ENCODE assay signal across 8 cellular contexts in genomic region chr7:147547252-147547897, GRCh38.
DNase-seq lines count a peak whose midpoint lies in the region; ATAC-seq and TF ChIP-seq lines count a peak whose summit lies in the region.

No MANE protein-coding gene starts in this region.

- H3K14ac ChIP-seq in neuronal stem cell (ENCODE audit: low read length) = no peak overlapping the region

- no peaks in the 10 kb centered on the region for H4K20me1 ChIP-seq in DND-41 (ENCODE audit: insufficient read depth, low read length)

- no peak overlapping the region for H3K4me3 ChIP-seq in DND-41 (ENCODE audit: low read depth in 1 of 2, low read length in 2 of 2)
- no peak overlapping the region for H3K4me3 ChIP-seq in neuronal stem cell (ENCODE audit: low read length in 2 of 2)

- no peak overlapping the region for H2BK12ac ChIP-seq in neuronal stem cell (ENCODE audit: low read length)

- ATAC-seq in DND-41 (ENCODE audit: insufficient read depth, low read depth) (no peak; the same call in 2 of the 3 replicates), GM21447 (IDR thresholded peaks at IDR 0.05; ENCODE audit: unreplicated experiment) (no peak), GM18519 (IDR thresholded peaks at IDR 0.05; ENCODE audit: low FRiP score, unreplicated experiment) (no peak), HG03135 (IDR thresholded peaks at IDR 0.05; ENCODE audit: unreplicated experiment) (no peak)

- no peak overlapping the region for H3K4ac ChIP-seq in neuronal stem cell (ENCODE audit: low read length)

- H4K91ac ChIP-seq in neuronal stem cell (ENCODE audit: low read depth, low read length, poor library complexity) = no peak overlapping the region

- no peaks in the 10 kb centered on the region for H3K79me2 ChIP-seq in DND-41 (ENCODE audit: insufficient read depth, low read length)

- TF ChIP-seq CTCF in DND-41 (IDR thresholded peaks at IDR 0.05; ENCODE audit: borderline replicate concordance, extremely low read depth, low read length, poor library complexity, severe bottlenecking) = peak; percentile 63

- no peak overlapping the region for H2BK15ac ChIP-seq in neuronal stem cell (ENCODE audit: low read length)

- no peak overlapping the region for H3K23ac ChIP-seq in neuronal stem cell (ENCODE audit: low read depth, low read length, poor library complexity)

- no peak overlapping the region for H2AK5ac ChIP-seq in neuronal stem cell (ENCODE audit: low read depth, low read length)

- no peaks in the 10 kb centered on the region for H3K79me1 ChIP-seq in neuronal stem cell (ENCODE audit: low read depth, low read length)

- no peaks in the 10 kb centered on the region for H3K36me3 ChIP-seq in DND-41 (ENCODE audit: insufficient read depth, low read length)
- no peaks in the 10 kb centered on the region for H3K36me3 ChIP-seq in neuronal stem cell (replicated peaks in 1 of 2; ENCODE audit: control insufficient read depth in 2 of 2, insufficient read depth in 2 of 2, low read length in 2 of 2)

- H3K9ac ChIP-seq in DND-41 (ENCODE audit: low read depth, low read length) (no peak overlapping the region), neuronal stem cell (ENCODE audit: low read depth, low read length, poor library complexity) (no peak overlapping the region)

- H3K27me3 ChIP-seq in DND-41 (ENCODE audit: insufficient read depth, low read length, poor library complexity) (no peaks in the 10 kb centered on the region), neuronal stem cell (ENCODE audit: control insufficient read depth in 3 of 3, insufficient read depth in 3 of 3, low read depth in 1 of 3, low read length in 3 of 3) (no peaks in the 10 kb centered on the region)

- no peak overlapping the region for H2BK120ac ChIP-seq in neuronal stem cell (ENCODE audit: low read depth, low read length)

- H3K27ac ChIP-seq in DND-41 (ENCODE audit: low read length) = no peak overlapping the region
- H3K27ac ChIP-seq in neuronal stem cell (replicated peaks; ENCODE audit: low read length) = no peak overlapping the region

- H2BK5ac ChIP-seq in neuronal stem cell (ENCODE audit: low read length) = no peak overlapping the region

- DNase-seq in DND-41 = no peak
- peak; percentile 85 for DNase-seq in HT-29 (ENCODE audit: low spot score)
- peak; percentile 7 for DNase-seq in SKM-1 (lab: John Stamatoyannopoulos, UW; ENCODE audit: unreplicated experiment)
- peak; percentile 17 for DNase-seq in kidney glomerular epithelial cell (lab: John Stamatoyannopoulos, UW)
- DNase-seq in neuronal stem cell (ENCODE audit: low spot score) = no peak

- no CpG with 5 or more reads among the region's 6 CpGs for WGBS in neuronal stem cell (ENCODE audit: extremely low coverage in 2 of 2, insufficient read length in 2 of 2, insufficient replicate concordance in 1 of 2), 2 donors

- H3K9me3 ChIP-seq in DND-41 (ENCODE audit: insufficient read depth, low read length, severe bottlenecking) (peaks cover 4% of the 10 kb centered on the region), neuronal stem cell (replicated peaks in 1 of 2; ENCODE audit: control insufficient read depth in 2 of 2, insufficient read depth in 1 of 2, low read depth in 1 of 2, low read length in 2 of 2) (peaks cover 0 to 1% of the 10 kb centered on the region in 2 donors)

- H3K4me2 ChIP-seq in DND-41 (ENCODE audit: insufficient read depth, low read length) = no peak overlapping the region
- H3K4me2 ChIP-seq in neuronal stem cell (ENCODE audit: insufficient read depth, low read length, poor library complexity, severe bottlenecking) = no peak overlapping the region

- no peak overlapping the region for H4K8ac ChIP-seq in neuronal stem cell (ENCODE audit: low read depth, low read length)

- H3K18ac ChIP-seq in neuronal stem cell (ENCODE audit: low read length) = no peak overlapping the region

- H2AFZ ChIP-seq in DND-41 (ENCODE audit: low read depth, low read length) (no peak overlapping the region), neuronal stem cell (ENCODE audit: low read length) (no peak overlapping the region)

- H3K4me1 ChIP-seq in DND-41 (ENCODE audit: insufficient read depth, low read length) = no peaks in the 10 kb centered on the region
- H3K4me1 ChIP-seq in neuronal stem cell (ENCODE audit: control insufficient read depth in 2 of 2, insufficient read depth in 1 of 2, low read depth in 1 of 2, low read length in 2 of 2) = no peaks in the 10 kb centered on the region

Comparison
In these comparisons a context has a peak if more than half of its experiments do, and no peak if none do; other contexts are left out.
1. DNase-seq: peak in HT-29 (single experiment), SKM-1 (single experiment) and kidney glomerular epithelial cell (single experiment); none in DND-41 (single experiment) and neuronal stem cell (single experiment).